In genomic region chr15:91948001-91948608, GRCh38 we compare ENCODE assay signal across 1 cellular context.
TF ChIP-seq lines count a peak whose summit lies in the region.

No MANE protein-coding gene starts in this region.

TF ChIP-seq in SK-N-SH, 30 proteins besides CTCF, POLR2A, EP300 and RAD21 (continued from another document):
- TF ChIP-seq NRF1 (IDR thresholded peaks at IDR 0.05; ENCODE audit: low read depth, low read length) (no peak), SIN3A (IDR thresholded peaks at IDR 0.05; ENCODE audit: borderline replicate concordance, low read depth, low read length) (no peak), TCF12 (IDR thresholded peaks at IDR 0.05) (peak; percentile 57), ELF1 (IDR thresholded peaks at IDR 0.05) (no peak), FOXM1 (IDR thresholded peaks at IDR 0.05; ENCODE audit: low read depth) (no peak), FOSL2 (IDR thresholded peaks at IDR 0.05; ENCODE audit: borderline replicate concordance, low read depth) (peak; percentile 46; the same call in 1 of the 2 replicates), USF2 (IDR thresholded peaks at IDR 0.05; ENCODE audit: borderline replicate concordance, low read depth, low read length) (no peak), IRF3 (IDR thresholded peaks at IDR 0.05; ENCODE audit: low read depth, low read length) (no peak), SMC3 (IDR thresholded peaks at IDR 0.05; ENCODE audit: low read depth, low read length) (no peak), FOXJ3 (CRISPR knock-in tag; IDR thresholded peaks at IDR 0.05) (no peak), CHD2 (IDR thresholded peaks at IDR 0.05; ENCODE audit: low read length, partially characterized antibody) (no peak), RCOR1 (IDR thresholded peaks at IDR 0.05; ENCODE audit: low read length) (no peak), JUND (IDR thresholded peaks at IDR 0.05) (peak; percentile 26; the same call in 1 of the 2 replicates), GABPA (IDR thresholded peaks at IDR 0.05; ENCODE audit: low read depth) (no peak), POLR2AphosphoS5 (IDR thresholded peaks at IDR 0.05; ENCODE audit: low read depth, low read length) (no peak), PBX3 (IDR thresholded peaks at IDR 0.05) (0 out of 2 replicates have a peak, but pooled peaks have one; percentile 28), EZH2phosphoT487 (IDR thresholded peaks at IDR 0.05; ENCODE audit: borderline replicate concordance, low read depth) (no peak), USF1 (IDR thresholded peaks at IDR 0.05; ENCODE audit: borderline replicate concordance, low read depth) (no peak), MXI1 (IDR thresholded peaks at IDR 0.05; ENCODE audit: low read depth, low read length) (no peak), RFX5 (IDR thresholded peaks at IDR 0.05; ENCODE audit: low read length) (no peak), MEF2A (IDR thresholded peaks at IDR 0.05; ENCODE audit: borderline replicate concordance, low read depth) (no peak), ZBTB33 (IDR thresholded peaks at IDR 0.05; ENCODE audit: borderline replicate concordance, low read depth) (no peak), TAF1 (IDR thresholded peaks at IDR 0.05; ENCODE audit: borderline replicate concordance, low read depth, low read length) (no peak), MAX (IDR thresholded peaks at IDR 0.05; ENCODE audit: low read depth) (0 out of 2 replicates have a peak, but pooled peaks have one; percentile 48), NFIC (IDR thresholded peaks at IDR 0.05; ENCODE audit: borderline replicate concordance) (no peak)
